Comparison of ENCODE assay signal across 7 cellular contexts in the genomic region with DNA sequence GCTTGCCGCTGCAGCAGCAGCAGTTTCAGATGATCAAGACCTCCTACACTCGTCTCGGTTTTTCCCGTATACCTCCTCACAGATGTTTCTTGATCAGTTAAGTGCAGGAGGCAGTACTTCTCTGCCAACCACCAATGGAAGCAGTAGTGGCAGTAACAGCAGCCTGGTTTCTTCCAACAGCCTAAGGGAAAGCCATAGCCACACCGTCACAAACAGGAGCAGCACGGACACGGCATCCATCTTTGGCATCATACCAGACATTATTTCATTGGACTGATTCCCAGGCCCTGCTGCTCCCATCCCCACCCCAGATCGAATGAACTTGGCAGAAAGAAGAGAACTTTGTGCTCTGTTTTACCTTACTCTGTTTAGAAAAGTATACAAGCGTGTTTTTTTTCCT. TPM values are rescaled to one million over a fixed set of nuclear protein-coding genes. Genes with fewer than 3 reads are reported as not detected.
DNase-seq lines count a peak whose midpoint lies in the region; ATAC-seq and TF ChIP-seq lines count a peak whose summit lies in the region.

No MANE protein-coding gene starts in this region.

- TF ChIP-seq CTCF in LNCaP clone FGC (IDR thresholded peaks at IDR 0.05; ENCODE audit: control insufficient read depth, extremely low read depth, insufficient read depth), result no peak

- H3K27ac ChIP-seq in right cardiac atrium (ENCODE audit: low read length) (peak overlapping the region; percentile 37), temporal lobe (ENCODE audit: low read depth, low read length) (peak overlapping the region; percentile 83)

- DNase-seq in LNCaP clone FGC (ENCODE audit: low read depth) (peak; percentile 71), amniotic stem cell (lab: John Stamatoyannopoulos, UW) (peak; percentile 38), right cardiac atrium (peak; percentile 50 to 72 (median 72)), iPS-NIHi7 (ENCODE audit: extremely low spot score) (no peak), foreskin melanocyte (no peak)
- DNase-seq in effector CD8-positive, alpha-beta T cell (lab: John Stamatoyannopoulos, UW), result no peak

- 19% methylated on average over 9 of the region's 9 CpGs for WGBS in right cardiac atrium

- no peaks in the 10 kb centered on the region for H3K27me3 ChIP-seq in right cardiac atrium (ENCODE audit: control insufficient read depth, insufficient read depth)

- H3K9me3 ChIP-seq in right cardiac atrium (ENCODE audit: control insufficient read depth, low read length), result no peaks in the 10 kb centered on the region

- peak; percentile 93 for ATAC-seq in right cardiac atrium

- intact Hi-C loops in right cardiac atrium (cut with DNase I), result no loop called here

- H3K4me3 ChIP-seq in LNCaP clone FGC (ENCODE audit: low read depth, low read length) (no peak overlapping the region), right cardiac atrium (ENCODE audit: low read length) (no peak overlapping the region)

- peaks cover 2% of the 10 kb centered on the region for H3K4me1 ChIP-seq in right cardiac atrium (ENCODE audit: control insufficient read depth, insufficient read depth, low read length)

RNA-seq across cellular contexts. Expression of a gene that starts 17.6 kb away (rescaled TPM):
- total RNA-seq in right cardiac atrium (1 to 10 TPM; 1.5 to 2.3 (median 1.8) TPM), temporal lobe (2.5 TPM)
- polyA plus RNA-seq in right cardiac atrium, result 2.4 TPM

RNA-seq across cellular contexts. Expression of a gene that starts 42.0 kb away (rescaled TPM):
- 1 to 10 TPM; 7.0 to 8.9 (median 7.7) TPM for total RNA-seq in right cardiac atrium
- polyA plus RNA-seq in right cardiac atrium, result 6.8 TPM
- total RNA-seq in temporal lobe, result 2.7 TPM

Comparison
In these comparisons a context has a peak if more than half of its experiments do, and no peak if none do; other contexts are left out.
1. DNase-seq: peak in LNCaP clone FGC (single experiment), amniotic stem cell (single experiment) and right cardiac atrium (3 of 3); none in iPS-NIHi7 (single experiment), effector CD8-positive, alpha-beta T cell (single experiment) and foreskin melanocyte (single experiment).